Comparison of ENCODE assay signal across 1 cellular context in the genomic region with DNA sequence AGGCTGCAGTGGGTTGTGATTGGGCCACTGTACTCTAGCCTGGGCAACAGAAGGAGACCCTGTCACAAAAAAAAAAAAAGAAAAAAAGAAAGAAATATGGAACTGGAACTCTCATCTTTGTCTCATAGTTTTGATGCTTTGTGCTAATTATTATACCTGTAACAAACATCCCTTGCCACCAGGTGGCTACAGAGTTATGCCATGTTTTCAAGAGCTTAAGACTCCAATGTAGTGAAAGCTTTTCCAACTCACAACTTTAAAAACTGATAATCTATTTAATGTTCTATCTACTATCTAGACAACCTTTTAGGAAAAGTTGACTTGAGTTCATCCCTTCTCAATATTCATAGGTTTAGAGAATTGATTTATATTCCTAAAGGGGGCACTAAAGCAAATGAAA.
TF ChIP-seq lines count a peak whose summit lies in the region.

No MANE protein-coding gene starts in this region.

TF ChIP-seq in liver, 16 proteins besides CTCF, POLR2A, EP300 and RAD21 (continued from another document):
- TF ChIP-seq, protein P1, sequence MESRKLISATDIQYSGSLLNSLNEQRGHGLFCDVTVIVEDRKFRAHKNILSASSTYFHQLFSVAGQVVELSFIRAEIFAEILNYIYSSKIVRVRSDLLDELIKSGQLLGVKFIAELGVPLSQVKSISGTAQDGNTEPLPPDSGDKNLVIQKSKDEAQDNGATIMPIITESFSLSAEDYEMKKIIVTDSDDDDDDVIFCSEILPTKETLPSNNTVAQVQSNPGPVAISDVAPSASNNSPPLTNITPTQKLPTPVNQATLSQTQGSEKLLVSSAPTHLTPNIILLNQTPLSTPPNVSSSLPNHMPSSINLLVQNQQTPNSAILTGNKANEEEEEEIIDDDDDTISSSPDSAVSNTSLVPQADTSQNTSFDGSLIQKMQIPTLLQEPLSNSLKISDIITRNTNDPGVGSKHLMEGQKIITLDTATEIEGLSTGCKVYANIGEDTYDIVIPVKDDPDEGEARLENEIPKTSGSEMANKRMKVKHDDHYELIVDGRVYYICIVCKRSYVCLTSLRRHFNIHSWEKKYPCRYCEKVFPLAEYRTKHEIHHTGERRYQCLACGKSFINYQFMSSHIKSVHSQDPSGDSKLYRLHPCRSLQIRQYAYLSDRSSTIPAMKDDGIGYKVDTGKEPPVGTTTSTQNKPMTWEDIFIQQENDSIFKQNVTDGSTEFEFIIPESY (IDR thresholded peaks at IDR 0.05), result no peak
- TF ChIP-seq HNF4G (IDR thresholded peaks at IDR 0.05), result no peak
- TF ChIP-seq SP1 (IDR thresholded peaks at IDR 0.05), result no peak
- TF ChIP-seq, protein P2, sequence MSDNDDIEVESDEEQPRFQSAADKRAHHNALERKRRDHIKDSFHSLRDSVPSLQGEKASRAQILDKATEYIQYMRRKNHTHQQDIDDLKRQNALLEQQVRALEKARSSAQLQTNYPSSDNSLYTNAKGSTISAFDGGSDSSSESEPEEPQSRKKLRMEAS (IDR thresholded peaks at IDR 0.05), result no peak
- no peak for TF ChIP-seq RXRA (IDR thresholded peaks at IDR 0.05)
- TF ChIP-seq FOXA2 (IDR thresholded peaks at IDR 0.05), result no peak
- TF ChIP-seq TAF1 (conservative IDR thresholded peaks at IDR 0.05), result no peak
- no peak for TF ChIP-seq JUND (IDR thresholded peaks at IDR 0.05)
